In the genomic region with DNA sequence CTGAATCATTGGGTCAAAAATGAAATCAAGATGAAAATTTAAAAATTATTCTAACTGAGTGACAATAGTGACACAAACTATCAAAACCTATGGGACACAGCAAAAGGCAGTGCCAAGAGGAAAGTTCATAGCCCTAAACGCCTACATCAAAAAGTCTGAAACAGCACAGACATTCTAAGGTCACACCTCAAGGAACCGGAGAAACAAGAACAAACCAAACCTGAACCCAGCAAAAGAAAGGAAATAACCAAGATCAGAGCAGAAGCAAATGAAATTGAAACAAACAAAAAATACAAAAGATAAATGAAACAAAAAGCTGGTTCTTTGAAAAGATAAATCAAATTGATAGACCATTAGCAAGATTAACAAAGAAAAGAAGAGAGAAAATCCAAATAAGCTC, we compare ENCODE assay signal across 6 cellular contexts.
DNase-seq lines count a peak whose midpoint lies in the region; ATAC-seq, FAIRE-seq and TF ChIP-seq lines count a peak whose summit lies in the region.
"Not testable (repeated sequence)": the region's sequence is repeated elsewhere in the genome, so short reads cannot be mapped to it uniquely, and the experiment has no call there.

No MANE protein-coding gene starts in this region.

- FAIRE-seq in GM18507 (lab: Jason Lieb, UNC) (peak; percentile 91), kidney (lab: Jason Lieb, UNC) (peak; percentile 6)

- not testable (repeated sequence) for H3F3A ChIP-seq in GM23338 (replicated peaks; ENCODE audit: low read depth)

- H4K20me1 ChIP-seq in GM23338 (replicated peaks; ENCODE audit: insufficient read depth), result not testable (repeated sequence)

- H3K4me1 ChIP-seq in GM23338 (ENCODE audit: insufficient read depth) (peaks cover 16% of the 10 kb centered on the region), kidney (ENCODE audit: control insufficient read depth in 1 of 2, insufficient read depth in 1 of 2, low read depth in 1 of 2, low read length in 2 of 2) (peaks cover 9 to 13% of the 10 kb centered on the region in 2 donors)

- not testable (repeated sequence) for H3K4me2 ChIP-seq in GM23338

- not testable (repeated sequence) for H3K36me3 Mint-ChIP-seq in GM23338 (ENCODE audit: low read depth); activated naive CD4-positive, alpha-beta T cell treated with anti-CD3 and anti-CD28 coated beads, Interleukin-2, amount 50 U/mL, for 24 hours

- H3K36me3 ChIP-seq in GM23338 (ENCODE audit: insufficient read depth); kidney (ENCODE audit: control insufficient read depth in 1 of 2, insufficient read depth in 2 of 2, low read length in 2 of 2): not testable (repeated sequence)

- not testable (repeated sequence) for H3K27me3 Mint-ChIP-seq in GM23338 (ENCODE audit: insufficient read depth, low read depth, poor library complexity)
- H3K27me3 Mint-ChIP-seq in activated naive CD4-positive, alpha-beta T cell treated with anti-CD3 and anti-CD28 coated beads, Interleukin-2, amount 50 U/mL, for 24 hours, result peaks cover 11% of the 10 kb centered on the region

- not testable (repeated sequence) for H2AFZ ChIP-seq in GM23338

- H3K27me3 ChIP-seq in GM23338 (ENCODE audit: insufficient read depth), result not testable (repeated sequence)

- H3K9me3 Mint-ChIP-seq in GM23338; activated naive CD4-positive, alpha-beta T cell treated with anti-CD3 and anti-CD28 coated beads, Interleukin-2, amount 50 U/mL, for 24 hours: not testable (repeated sequence)

- DNase-seq in GM12864 (ENCODE audit: low read depth), result peak; percentile 36
- not testable (repeated sequence) for DNase-seq in GM18507 (ENCODE audit: extremely low spot score, insufficient read length, low read depth); GM23338 (ENCODE audit: low spot score); kidney

- intact Hi-C loops in kidney (cut with DNase I), result not testable (repeated sequence)

- H3K4me3 Mint-ChIP-seq in GM23338; activated naive CD4-positive, alpha-beta T cell treated with anti-CD3 and anti-CD28 coated beads, Interleukin-2, amount 50 U/mL, for 24 hours: not testable (repeated sequence)

- not testable (repeated sequence) for H3K9me3 ChIP-seq in kidney (ENCODE audit: control insufficient read depth in 1 of 2, low read length in 2 of 2)

- H3K27ac ChIP-seq in GM23338 (ENCODE audit: low read depth); kidney (ENCODE audit: low read depth in 2 of 2, low read length in 2 of 2): not testable (repeated sequence)

- not testable (repeated sequence) for H3K4me3 ChIP-seq in GM12864 (ENCODE audit: low read depth, low read length); GM23338; kidney (ENCODE audit: low read length in 2 of 2)

- ATAC-seq in GM23338, result not testable (repeated sequence)
- ATAC-seq in HG03432 (IDR thresholded peaks at IDR 0.05; ENCODE audit: unreplicated experiment), result peak; percentile 44

- H3K9ac ChIP-seq in kidney (ENCODE audit: low read length in 2 of 2), result not testable (repeated sequence)

- peaks cover 48% of the 10 kb centered on the region for H3K79me2 ChIP-seq in GM23338 (replicated peaks; ENCODE audit: insufficient read depth)

- peaks cover 25% of the 10 kb centered on the region for H3K4me1 Mint-ChIP-seq in GM23338
- H3K4me1 Mint-ChIP-seq in activated naive CD4-positive, alpha-beta T cell treated with anti-CD3 and anti-CD28 coated beads, Interleukin-2, amount 50 U/mL, for 24 hours, result not testable (repeated sequence)

- not testable (repeated sequence) for TF ChIP-seq CTCF in GM12864 (IDR thresholded peaks at IDR 0.05; ENCODE audit: low read depth, low read length, missing control alignments); GM23338 (conservative IDR thresholded peaks at IDR 0.05; ENCODE audit: low read depth in 2 of 2); kidney (IDR thresholded peaks at IDR 0.05; ENCODE audit: borderline replicate concordance, extremely low read depth, insufficient read depth)

- not testable (repeated sequence) for H3K9me2 ChIP-seq in GM23338 (ENCODE audit: insufficient read depth)

- peak overlapping the region; percentile 6; the same call in 1 of the 2 replicates for H3K27ac Mint-ChIP-seq in GM23338
- peak overlapping the region; percentile 0 for H3K27ac Mint-ChIP-seq in activated naive CD4-positive, alpha-beta T cell treated with anti-CD3 and anti-CD28 coated beads, Interleukin-2, amount 50 U/mL, for 24 hours
